Comparison of ENCODE assay signal across 8 cellular contexts in genomic region chr2:200408428-200409311, GRCh38.
DNase-seq lines count a peak whose midpoint lies in the region; ATAC-seq lines count a peak whose summit lies in the region.

No MANE protein-coding gene starts in this region.

- no peak overlapping the region for H3K27ac Mint-ChIP-seq in activated T-helper 17 cell treated with anti-CD3 and anti-CD28 coated beads, Interleukin-2, amount 50 U/mL, for 72 hours
- H3K27ac Mint-ChIP-seq in naive thymus-derived CD8-positive, alpha-beta T cell: peak overlapping the region in 1 of 10 donors; percentile 5

- H3K9me3 Mint-ChIP-seq in activated T-helper 17 cell treated with anti-CD3 and anti-CD28 coated beads, Interleukin-2, amount 50 U/mL, for 72 hours: no peaks in the 10 kb centered on the region
- H3K9me3 Mint-ChIP-seq in naive thymus-derived CD8-positive, alpha-beta T cell: no peaks in the 10 kb centered on the region

- ATAC-seq in activated T-helper 17 cell treated with anti-CD3 and anti-CD28 coated beads, Interleukin-2, amount 50 U/mL, for 72 hours (replicated peaks): peak; percentile 61
- no peak for ATAC-seq in GM19397 (IDR thresholded peaks at IDR 0.05; ENCODE audit: unreplicated experiment)
- ATAC-seq in naive thymus-derived CD8-positive, alpha-beta T cell: no peak

- no peaks in the 10 kb centered on the region for H3K27me3 Mint-ChIP-seq in activated T-helper 17 cell treated with anti-CD3 and anti-CD28 coated beads, Interleukin-2, amount 50 U/mL, for 72 hours
- H3K27me3 Mint-ChIP-seq in naive thymus-derived CD8-positive, alpha-beta T cell: peaks cover 0 to 13% (median 0%) of the 10 kb centered on the region in 5 donors

- POLR2A ChIA-PET in naive thymus-derived CD8-positive, alpha-beta T cell (lab: Charles Lee): no interaction called here

- peak overlapping the region; percentile 25 for H3K4me3 Mint-ChIP-seq in activated T-helper 17 cell treated with anti-CD3 and anti-CD28 coated beads, Interleukin-2, amount 50 U/mL, for 72 hours
- no peak overlapping the region for H3K4me3 Mint-ChIP-seq in naive thymus-derived CD8-positive, alpha-beta T cell

- no peaks in the 10 kb centered on the region for H3K36me3 Mint-ChIP-seq in activated T-helper 17 cell treated with anti-CD3 and anti-CD28 coated beads, Interleukin-2, amount 50 U/mL, for 72 hours (ENCODE audit: low read depth)
- no peaks in the 10 kb centered on the region for H3K36me3 Mint-ChIP-seq in naive thymus-derived CD8-positive, alpha-beta T cell

- peaks cover 15% of the 10 kb centered on the region for H3K4me1 Mint-ChIP-seq in activated T-helper 17 cell treated with anti-CD3 and anti-CD28 coated beads, Interleukin-2, amount 50 U/mL, for 72 hours
- peaks cover 0 to 20% (median 3%) of the 10 kb centered on the region in 4 donors for H3K4me1 Mint-ChIP-seq in naive thymus-derived CD8-positive, alpha-beta T cell

- peak; percentile 78 for DNase-seq in AG20443 (ENCODE audit: low spot score)
- peak; percentile 93 for DNase-seq in LHCN-M2 (ENCODE audit: low read depth)
- peak; percentile 39 for DNase-seq in left kidney (ENCODE audit: low read depth, low spot score)
- DNase-seq in naive thymus-derived CD8-positive, alpha-beta T cell: no peak
- DNase-seq in NCI-H1105 treated with DMSO at 0.1 percent for 48 hours (lab: John Stamatoyannopoulos, UW): no peak
- DNase-seq in mesenteric fat pad (ENCODE audit: low spot score): no peak

Comparison
In these comparisons a context has a peak if more than half of its experiments do, and no peak if none do; other contexts are left out.
1. DNase-seq: peak in AG20443 (single experiment), LHCN-M2 (single experiment) and left kidney (single experiment); none in naive thymus-derived CD8-positive, alpha-beta T cell (0 of 10), NCI-H1105 treated with DMSO at 0.1 percent for 48 hours (single experiment) and mesenteric fat pad (single experiment).